Comparison of ENCODE assay signal across 1 cellular context in the genomic region with DNA sequence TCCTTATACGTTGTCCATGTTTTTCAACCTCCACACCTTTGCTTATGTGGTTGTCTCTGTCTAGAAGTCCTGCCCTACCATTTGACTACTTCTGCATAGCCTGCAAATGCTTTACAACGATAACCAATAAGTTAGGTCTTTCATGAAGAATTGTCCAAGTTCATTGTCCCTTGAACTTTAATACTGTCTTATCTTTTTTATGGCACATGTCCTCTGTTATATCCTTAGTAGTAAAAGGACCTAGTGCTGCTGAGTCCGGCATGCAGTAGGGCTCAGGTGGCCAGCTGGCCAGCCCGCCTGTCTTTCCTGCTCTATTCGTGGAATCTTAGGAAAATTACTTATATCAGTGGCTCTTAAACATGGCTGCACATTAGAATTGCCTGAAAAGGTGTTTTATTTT.
TF ChIP-seq lines count a peak whose summit lies in the region.

No MANE protein-coding gene starts in this region.

TF ChIP-seq in K562, 482 proteins besides CTCF, POLR2A, EP300 and RAD21 (continued from another document):
- TF ChIP-seq, protein P1, sequence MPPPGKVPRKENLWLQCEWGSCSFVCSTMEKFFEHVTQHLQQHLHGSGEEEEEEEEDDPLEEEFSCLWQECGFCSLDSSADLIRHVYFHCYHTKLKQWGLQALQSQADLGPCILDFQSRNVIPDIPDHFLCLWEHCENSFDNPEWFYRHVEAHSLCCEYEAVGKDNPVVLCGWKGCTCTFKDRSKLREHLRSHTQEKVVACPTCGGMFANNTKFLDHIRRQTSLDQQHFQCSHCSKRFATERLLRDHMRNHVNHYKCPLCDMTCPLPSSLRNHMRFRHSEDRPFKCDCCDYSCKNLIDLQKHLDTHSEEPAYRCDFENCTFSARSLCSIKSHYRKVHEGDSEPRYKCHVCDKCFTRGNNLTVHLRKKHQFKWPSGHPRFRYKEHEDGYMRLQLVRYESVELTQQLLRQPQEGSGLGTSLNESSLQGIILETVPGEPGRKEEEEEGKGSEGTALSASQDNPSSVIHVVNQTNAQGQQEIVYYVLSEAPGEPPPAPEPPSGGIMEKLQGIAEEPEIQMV (tag; conservative IDR thresholded peaks at IDR 0.05; ENCODE audit: low read depth): no peak
- TF ChIP-seq RBFOX2 (IDR thresholded peaks at IDR 0.05; ENCODE audit: low read depth, low read length): no peak
- TF ChIP-seq ZNF316 (IDR thresholded peaks at IDR 0.05): no peak
- TF ChIP-seq NFYB (IDR thresholded peaks at IDR 0.05; ENCODE audit: extremely low read depth, insufficient read length): no peak
- TF ChIP-seq ZNF124 (CRISPR knock-in tag; IDR thresholded peaks at IDR 0.05): no peak
- TF ChIP-seq KHSRP (IDR thresholded peaks at IDR 0.05): no peak
